Comparison of ENCODE assay signal across 17 cellular contexts in genomic region chr13:109344552-109345157, GRCh38.
DNase-seq lines count a peak whose midpoint lies in the region; ATAC-seq and TF ChIP-seq lines count a peak whose summit lies in the region.
"Had no signal": no experiment of that assay in that cellular context is flagged by ENCODE, and none has a peak within 500 bp of the region (broad histone marks: within the 10 kb centered on the region; RNA-seq: fewer than 3 reads in every experiment).

No MANE protein-coding gene starts in this region.

- no peak overlapping the region for H3K4me3 Mint-ChIP-seq in type B pancreatic cell
- H3K4me3 Mint-ChIP-seq: activated T-cell treated with anti-CD3 and anti-CD28 coated beads, Interleukin-2, amount 50 U/mL, for 72 hours; effector memory CD8-positive, alpha-beta T cell; memory B cell had no signal

- intact Hi-C loops in psoas muscle (cut with DNase I): no loop called here

- H4K20me1 ChIP-seq in GM23248 (ENCODE audit: insufficient read depth) (no peaks in the 10 kb centered on the region), fibroblast of lung (ENCODE audit: control insufficient read depth, extremely low read depth, insufficient read depth, low read length) (no peaks in the 10 kb centered on the region)

- DNase-seq in GM23248: peak; percentile 62
- peak; percentile 26 for DNase-seq in RPMI7951 (ENCODE audit: low read depth)
- peak; percentile 23 to 86 for DNase-seq in fibroblast of lung (ENCODE audit: low read depth in 2 of 2)
- peak; percentile 76 for DNase-seq in renal cortical epithelial cell (ENCODE audit: low read depth)
- no peak for DNase-seq in dedifferentiated amniotic fluid mesenchymal stem cell (ENCODE audit: extremely low spot score)
- DNase-seq in psoas muscle: no peak
- no peak for DNase-seq in type B pancreatic cell (ENCODE audit: extremely low spot score, unreplicated experiment)
- no peak for DNase-seq in NCI-H82 treated with DMSO at 0.1 percent for 48 hours (lab: John Stamatoyannopoulos, UW; ENCODE audit: unreplicated experiment)
- DNase-seq: activated CD4-positive, CD25-positive, alpha-beta regulatory T cell treated with anti-CD3 and anti-CD28 coated beads, Interleukin-2, amount 50 U/mL, for 72 hours; activated T-cell treated with anti-CD3 and anti-CD28 coated beads, Interleukin-2, amount 50 U/mL, for 72 hours; effector memory CD8-positive, alpha-beta T cell; NK-92 treated with Interleukin-12 subunit alpha and Interleukin-12 subunit beta, amount 100 ng/mL, for 24 hours; pancreas; stimulated activated CD4-positive, alpha-beta T cell treated with anti-CD3 and anti-CD28 coated beads, Interleukin-15, amount 100 ng/mL, for 24 hours; tibial artery had no signal

- no peak for ATAC-seq in psoas muscle
- ATAC-seq: activated T-cell treated with anti-CD3 and anti-CD28 coated beads, Interleukin-2, amount 50 U/mL, for 72 hours; effector memory CD8-positive, alpha-beta T cell; pancreas had no signal

- H3K4me2 ChIP-seq in GM23248 (ENCODE audit: unreplicated experiment) (peak overlapping the region; percentile 22), fibroblast of lung (ENCODE audit: extremely low read depth, insufficient read depth, low read length) (no peak overlapping the region)

- H3K4me1 Mint-ChIP-seq in type B pancreatic cell (ENCODE audit: unreplicated experiment): no peaks in the 10 kb centered on the region
- H3K4me1 Mint-ChIP-seq: memory B cell had no signal

- H3K27ac Mint-ChIP-seq in type B pancreatic cell: no peak overlapping the region
- H3K27ac Mint-ChIP-seq: activated T-cell treated with anti-CD3 and anti-CD28 coated beads, Interleukin-2, amount 50 U/mL, for 72 hours; effector memory CD8-positive, alpha-beta T cell; memory B cell had no signal

- H3K27ac ChIP-seq in GM23248 (peak overlapping the region; percentile 8; the same call in 1 of the 2 replicates), fibroblast of lung (ENCODE audit: insufficient read depth, low read length) (no peak overlapping the region), psoas muscle (no peak overlapping the region)
- H3K27ac ChIP-seq: pancreas, tibial artery had no signal

- in situ Hi-C loops in GM23248 (cut with MboI): no loop called here

- H3K9ac ChIP-seq in GM23248 (no peak overlapping the region), fibroblast of lung (ENCODE audit: insufficient read depth, low read length) (no peak overlapping the region)

- WGBS in GM23248 (ENCODE audit: low coverage in 1 of 2, low lambda C conversion rate in 2 of 2, missing lambda C conversion rate in 2 of 2), 2 experiments: 39 to 41% methylated on average over 9 of the region's 9 CpGs
- WGBS in psoas muscle, 3 donors: 72 to 85% (median 79%) methylated on average over 9 of the region's 9 CpGs

- peaks cover 46% of the 10 kb centered on the region for H3K4me1 ChIP-seq in GM23248 (ENCODE audit: insufficient read depth)
- H3K4me1 ChIP-seq in fibroblast of lung (ENCODE audit: control insufficient read depth, extremely low read depth, insufficient read depth, low read length): peaks cover 2% of the 10 kb centered on the region
- H3K4me1 ChIP-seq in psoas muscle: no peaks in the 10 kb centered on the region
- H3K4me1 ChIP-seq: HAP-1, pancreas, tibial artery had no signal

- peaks cover 27% of the 10 kb centered on the region for H3F3A ChIP-seq in GM23248 (ENCODE audit: insufficient read depth)

- TF ChIP-seq CTCF in fibroblast of lung (conservative IDR thresholded peaks at IDR 0.05 in 1 of 2, IDR thresholded peaks at IDR 0.05 in 1 of 2; ENCODE audit: low read depth in 1 of 2, low read length in 2 of 2): no peak
- no peak for TF ChIP-seq CTCF in psoas muscle (IDR thresholded peaks at IDR 0.05)
- no peak for TF ChIP-seq CTCF in type B pancreatic cell (conservative IDR thresholded peaks at IDR 0.05)

- no peaks in the 10 kb centered on the region for H3K27me3 Mint-ChIP-seq in type B pancreatic cell

- H3K27me3 ChIP-seq in GM23248 (replicated peaks; ENCODE audit: insufficient read depth) (no peaks in the 10 kb centered on the region), fibroblast of lung (ENCODE audit: control insufficient read depth, insufficient read depth, low read length) (no peaks in the 10 kb centered on the region), psoas muscle (ENCODE audit: insufficient read depth in 3 of 3, low read length in 2 of 3) (no peaks in the 10 kb centered on the region)
- H3K27me3 ChIP-seq: pancreas, tibial artery had no signal

- H3K36me3 ChIP-seq in GM23248 (ENCODE audit: low read depth) (no peaks in the 10 kb centered on the region), fibroblast of lung (ENCODE audit: control insufficient read depth, insufficient read depth, low read length) (no peaks in the 10 kb centered on the region), psoas muscle (ENCODE audit: insufficient read depth in 1 of 2, low read depth in 1 of 2) (no peaks in the 10 kb centered on the region)
- H3K36me3 ChIP-seq: HAP-1, pancreas, tibial artery had no signal

- H3K4me3 ChIP-seq in GM23248: 0 out of 2 replicates have a peak overlapping the region, but pooled peaks have one; percentile 10
- H3K4me3 ChIP-seq in fibroblast of lung (replicated peaks in 1 of 4; ENCODE audit: control extremely low read depth in 1 of 4, insufficient read depth in 1 of 4, low read depth in 3 of 4, low read length in 4 of 4): no peak overlapping the region
- H3K4me3 ChIP-seq in psoas muscle: no peak overlapping the region
- H3K4me3 ChIP-seq: HAP-1, pancreas, tibial artery had no signal

- H3K9me3 ChIP-seq in GM23248 (ENCODE audit: low read depth): no peaks in the 10 kb centered on the region
- no peaks in the 10 kb centered on the region for H3K9me3 ChIP-seq in fibroblast of lung (ENCODE audit: control insufficient read depth, insufficient read depth, low read depth, low read length)
- H3K9me3 ChIP-seq in psoas muscle: no peaks in the 10 kb centered on the region
- H3K9me3 ChIP-seq: HAP-1, pancreas, tibial artery had no signal

- peak overlapping the region; percentile 38 for H2AFZ ChIP-seq in GM23248
- H2AFZ ChIP-seq in fibroblast of lung (ENCODE audit: low read length): no peak overlapping the region

- no peaks in the 10 kb centered on the region for H3K9me2 ChIP-seq in GM23248 (ENCODE audit: insufficient read depth)

- H3K36me3 Mint-ChIP-seq in type B pancreatic cell: no peaks in the 10 kb centered on the region
- H3K36me3 Mint-ChIP-seq: memory B cell had no signal

- H3K9me3 Mint-ChIP-seq in type B pancreatic cell: no peaks in the 10 kb centered on the region
- H3K9me3 Mint-ChIP-seq: activated T-cell treated with anti-CD3 and anti-CD28 coated beads, Interleukin-2, amount 50 U/mL, for 72 hours had no signal

- H3K79me2 ChIP-seq in GM23248 (ENCODE audit: insufficient read depth) (no peaks in the 10 kb centered on the region), fibroblast of lung (ENCODE audit: control insufficient read depth, insufficient read depth, low read length) (no peaks in the 10 kb centered on the region)

Comparison
In these comparisons a context has a peak if more than half of its experiments do, and no peak if none do; other contexts are left out.
1. DNase-seq: peak in GM23248 (single experiment), RPMI7951 (single experiment), fibroblast of lung (2 of 2) and renal cortical epithelial cell (single experiment); none in dedifferentiated amniotic fluid mesenchymal stem cell (single experiment), psoas muscle (0 of 2), type B pancreatic cell (single experiment) and NCI-H82 treated with DMSO at 0.1 percent for 48 hours (single experiment).